Comparison of ENCODE assay signal across 22 cellular contexts in the genomic region with DNA sequence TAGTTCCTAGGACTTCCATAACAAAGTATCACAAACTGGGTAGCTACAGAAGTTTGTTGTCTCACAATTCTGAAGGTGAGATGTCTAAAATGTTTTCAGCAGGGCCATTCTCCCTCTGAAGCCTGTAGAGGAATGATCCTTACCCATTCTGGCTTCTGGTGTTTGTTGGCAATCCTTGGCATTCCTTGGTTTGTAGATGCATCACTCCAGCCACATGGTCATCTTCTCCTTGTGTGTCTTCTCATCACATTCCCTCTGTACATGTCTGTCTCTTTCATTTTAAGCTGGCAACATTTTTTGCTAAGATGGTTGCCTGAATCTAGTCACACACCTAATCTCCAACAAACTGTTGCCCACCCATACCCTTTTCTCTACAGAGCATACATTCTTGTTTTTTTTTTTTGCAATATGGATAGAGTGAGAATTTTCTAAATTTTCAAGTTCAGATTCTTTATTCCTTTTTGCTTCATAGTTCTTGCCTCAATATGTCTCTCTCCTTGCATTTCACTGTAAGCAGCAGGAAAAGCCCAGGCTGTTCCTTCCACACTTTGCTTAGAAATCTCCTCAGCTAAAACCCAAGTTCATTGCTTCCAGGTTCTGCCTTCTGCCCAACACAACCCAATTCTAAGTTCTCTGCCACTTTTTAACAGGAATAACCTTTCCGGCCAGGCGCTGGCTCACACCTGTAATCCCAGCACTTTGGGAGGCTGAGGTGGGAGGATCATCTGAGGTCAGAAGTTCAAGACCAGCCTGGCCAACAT. TPM values are rescaled to one million over a fixed set of nuclear protein-coding genes. Genes with fewer than 3 reads are reported as not detected.
A peak's percentile ranks its signal among the peaks of the same experiment; 100 is the strongest.
DNase-seq lines count a peak whose midpoint lies in the region; ATAC-seq and TF ChIP-seq lines count a peak whose summit lies in the region.
"Had no signal": no experiment of that assay in that cellular context is flagged by ENCODE, and none has a peak within 500 bp of the region (broad histone marks: within the 10 kb centered on the region; RNA-seq: fewer than 3 reads in every experiment).

No MANE protein-coding gene starts in this region.

- H3K27ac Mint-ChIP-seq in MCF 10A (ENCODE audit: low read depth, unreplicated experiment) (peak overlapping the region; percentile 3), Caco-2 (ENCODE audit: unreplicated experiment) (peak overlapping the region; percentile 7), endothelial cell (ENCODE audit: unreplicated experiment) (no peak overlapping the region)

- no peak overlapping the region for H2AK5ac ChIP-seq in trophoblast cell (ENCODE audit: low read length)

- intact Hi-C loops in MCF 10A (cut with micrococcal nuclease) (no loop called here), breast epithelium (cut with DNase I; ENCODE audit: low total_unique reads) (no loop called here), Caco-2 (cut with micrococcal nuclease; ENCODE audit: unreplicated experiment) (no loop called here), stomach (cut with DNase I; ENCODE audit: low total_unique reads) (no loop called here)

- H3K4me3 Mint-ChIP-seq in MCF 10A (ENCODE audit: unreplicated experiment) (no peak overlapping the region), Caco-2 (ENCODE audit: unreplicated experiment) (no peak overlapping the region), endothelial cell (ENCODE audit: unreplicated experiment) (peak overlapping the region; percentile 19)
- H3K4me3 Mint-ChIP-seq: IgD-negative memory B cell had no signal

- H3K27me3 Mint-ChIP-seq in MCF 10A (ENCODE audit: insufficient read depth, unreplicated experiment) (no peaks in the 10 kb centered on the region), Caco-2 (ENCODE audit: insufficient read depth, unreplicated experiment) (no peaks in the 10 kb centered on the region), endothelial cell (ENCODE audit: unreplicated experiment) (peaks cover 2% of the 10 kb centered on the region)
- H3K27me3 Mint-ChIP-seq: IgD-negative memory B cell had no signal

- TF ChIP-seq POLR2A in breast epithelium (IDR thresholded peaks at IDR 0.05): no peak
- no peak for TF ChIP-seq POLR2A in stomach (IDR thresholded peaks at IDR 0.05)

- H3K4me1 ChIP-seq in breast epithelium: no peaks in the 10 kb centered on the region
- H3K4me1 ChIP-seq in Caco-2: no peaks in the 10 kb centered on the region
- no peaks in the 10 kb centered on the region for H3K4me1 ChIP-seq in trophoblast cell (ENCODE audit: control insufficient read depth in 1 of 2, insufficient read depth in 2 of 2, low read length in 2 of 2)
- H3K4me1 ChIP-seq in stomach: peaks cover 0 to 21% (median under 1%) of the 10 kb centered on the region in 4 donors

- no peak overlapping the region for H4K8ac ChIP-seq in trophoblast cell (ENCODE audit: low read depth, low read length)

- H3K9me3 Mint-ChIP-seq in MCF 10A (ENCODE audit: unreplicated experiment) (no peaks in the 10 kb centered on the region), Caco-2 (ENCODE audit: unreplicated experiment) (no peaks in the 10 kb centered on the region), endothelial cell (ENCODE audit: unreplicated experiment) (no peaks in the 10 kb centered on the region)
- H3K9me3 Mint-ChIP-seq: IgD-negative memory B cell had no signal

- H3K9me3 ChIP-seq in breast epithelium (no peaks in the 10 kb centered on the region), Caco-2 (no peaks in the 10 kb centered on the region), trophoblast cell (ENCODE audit: insufficient read depth, low read depth, low read length) (no peaks in the 10 kb centered on the region), stomach (no peaks in the 10 kb centered on the region)
- H3K9me3 ChIP-seq: SK-N-SH had no signal

- H3K18ac ChIP-seq in trophoblast cell (ENCODE audit: low read length): no peak overlapping the region

- no peak overlapping the region for H3K23ac ChIP-seq in trophoblast cell (ENCODE audit: low read length)

- no peak for TF ChIP-seq EP300 in stomach (IDR thresholded peaks at IDR 0.05)

- H2BK12ac ChIP-seq in trophoblast cell (ENCODE audit: low read length): no peak overlapping the region

- TF ChIP-seq CTCF in MCF 10A (IDR thresholded peaks at IDR 0.05; ENCODE audit: unreplicated experiment) (no peak), breast epithelium (IDR thresholded peaks at IDR 0.05) (no peak), Caco-2 (IDR thresholded peaks at IDR 0.05; ENCODE audit: insufficient read depth in 1 of 2, low read depth in 1 of 2, low read length in 1 of 2, severe bottlenecking in 1 of 2, unreplicated experiment in 1 of 2) (no peak), endothelial cell (IDR thresholded peaks at IDR 0.05; ENCODE audit: unreplicated experiment) (no peak), stomach (IDR thresholded peaks at IDR 0.05) (no peak), GM13976 (IDR thresholded peaks at IDR 0.05; ENCODE audit: borderline replicate concordance, control extremely low read depth, extremely low read depth, insufficient read depth, missing control alignments) (no peak)

- H3K36me3 Mint-ChIP-seq in MCF 10A (ENCODE audit: insufficient read depth, unreplicated experiment) (peaks cover 98% of the 10 kb centered on the region), Caco-2 (ENCODE audit: insufficient read depth, unreplicated experiment) (peaks cover 78% of the 10 kb centered on the region), endothelial cell (ENCODE audit: low read depth, unreplicated experiment) (peaks cover 26% of the 10 kb centered on the region)

- H2BK5ac ChIP-seq in trophoblast cell (ENCODE audit: low read depth, low read length, poor library complexity): no peak overlapping the region

- H3K36me3 ChIP-seq in breast epithelium (no peaks in the 10 kb centered on the region), Caco-2 (ENCODE audit: control insufficient read depth, insufficient read depth, low read length) (no peaks in the 10 kb centered on the region), trophoblast cell (ENCODE audit: control insufficient read depth in 1 of 2, insufficient read depth in 2 of 2, low read length in 2 of 2) (peaks cover 25 to 27% of the 10 kb centered on the region in 2 experiments), stomach (peaks cover 26 to 89% (median 78%) of the 10 kb centered on the region in 4 donors)

- POLR2A ChIA-PET in MCF 10A (lab: Yijun Ruan, JAX): interaction anchor here (0.7 to 1.7 kb wide), 3 partner anchors 10 to 187 kb away, joined by 3 read pairs; a partner anchor contains a TSS
- POLR2A ChIA-PET in Caco-2 (lab: Charles Lee): no interaction called here

- DNase-seq in MCF 10A (ENCODE audit: unreplicated experiment): no peak
- DNase-seq in breast epithelium (ENCODE audit: low spot score in 2 of 2): no peak
- DNase-seq in Caco-2: no peak
- DNase-seq in endothelial cell (ENCODE audit: low spot score): no peak
- no peak for DNase-seq in trophoblast cell
- DNase-seq in stomach: no peak
- no peak for DNase-seq in GM13976 (ENCODE audit: low spot score)
- DNase-seq: COR-L47, DMS153, EL, H7, Kasumi-1, NCI-H1105, NCI-H187, NCI-H69, SHP77, SK-N-SH had no signal

- CTCF ChIA-PET in MCF 10A (lab: Yijun Ruan, JAX) (interaction anchor here (0.6 to 1.1 kb wide), 3 partner anchors 46 to 1933 kb away, joined by 3 to 5 read pairs (median 3); no protein-coding TSS in a partner anchor), Caco-2 (lab: Charles Lee) (no interaction called here)

- H3K27me3 ChIP-seq in breast epithelium (no peaks in the 10 kb centered on the region), Caco-2 (replicated peaks; ENCODE audit: control insufficient read depth, insufficient read depth, low read length) (no peaks in the 10 kb centered on the region), trophoblast cell (ENCODE audit: insufficient read depth, low read length) (no peaks in the 10 kb centered on the region), stomach (no peaks in the 10 kb centered on the region)

- H3K4me1 Mint-ChIP-seq in MCF 10A (ENCODE audit: insufficient read depth, unreplicated experiment): peaks cover 18% of the 10 kb centered on the region
- H3K4me1 Mint-ChIP-seq in Caco-2 (ENCODE audit: low read depth, unreplicated experiment): no peaks in the 10 kb centered on the region
- H3K4me1 Mint-ChIP-seq in endothelial cell (ENCODE audit: unreplicated experiment): no peaks in the 10 kb centered on the region

- BruUV-seq in MCF 10A (replicated peaks; lab: Mats Ljungman, UMichigan) (no TSS peak), Caco-2 (replicated peaks; lab: Mats Ljungman, UMichigan) (no TSS peak)

- no peak overlapping the region for H3K9ac ChIP-seq in trophoblast cell (ENCODE audit: low read length)
- H3K9ac ChIP-seq: SK-N-SH had no signal

- no peak overlapping the region for H3K14ac ChIP-seq in trophoblast cell (ENCODE audit: low read length)

- no CpG with 5 or more reads among the region's 2 CpGs for WGBS in trophoblast cell (ENCODE audit: extremely low coverage, insufficient coverage, insufficient read length)
- WGBS in stomach, 5 donors: 87 to 100% (median 97%) methylated on average over 2 of the region's 2 CpGs

- H3K4ac ChIP-seq in trophoblast cell (ENCODE audit: low read depth, low read length): peak overlapping the region; percentile 6

- H3K27ac ChIP-seq in breast epithelium: no peak overlapping the region
- no peak overlapping the region for H3K27ac ChIP-seq in trophoblast cell (ENCODE audit: low read depth, low read length)
- H3K27ac ChIP-seq in stomach: no peak overlapping the region

- in situ Hi-C loops in GM13976 (cut with MboI; ENCODE audit: low sequenced_read_pairs, unreplicated experiment): no loop called here

- ATAC-seq in HG03139 (IDR thresholded peaks at IDR 0.05; ENCODE audit: unreplicated experiment): no peak

- no peak overlapping the region for H4K12ac ChIP-seq in trophoblast cell (ENCODE audit: low read depth, low read length)

- no peaks in the 10 kb centered on the region for H3K79me1 ChIP-seq in trophoblast cell (ENCODE audit: low read length)

- H2AFZ ChIP-seq in trophoblast cell (ENCODE audit: insufficient read depth, low read length, poor library complexity): no peak overlapping the region

- H3K4me3 ChIP-seq in breast epithelium: no peak overlapping the region
- no peak overlapping the region for H3K4me3 ChIP-seq in Caco-2 (ENCODE audit: low read depth, low read length)
- no peak overlapping the region for H3K4me3 ChIP-seq in trophoblast cell (ENCODE audit: low read depth, low read length)
- no peak overlapping the region for H3K4me3 ChIP-seq in stomach

- no peak overlapping the region for H3K4me2 ChIP-seq in trophoblast cell (ENCODE audit: low read length)
- H3K4me2 ChIP-seq: SK-N-SH had no signal

- H3K79me2 ChIP-seq in trophoblast cell (ENCODE audit: control insufficient read depth, insufficient read depth, low read length, poor library complexity): no peaks in the 10 kb centered on the region

- H4K91ac ChIP-seq in trophoblast cell (ENCODE audit: low read depth, low read length): no peak overlapping the region

- no peak overlapping the region for H2BK120ac ChIP-seq in trophoblast cell (ENCODE audit: insufficient read depth, low read length, poor library complexity)

RNA-seq across cellular contexts. Expression of a gene that starts 18.3 kb away (rescaled TPM):
- total RNA-seq in MCF 10A (2022) (68.2 and 69.8 TPM in 2 replicates), breast epithelium (10 to 100 TPM; 22.7 to 37.8 (median 28.8) TPM), Caco-2 (2022) (19.9 and 20.5 TPM in 2 replicates), endothelial cell (ENCODE audit: unreplicated experiment) (30.3 TPM), stomach (10 to 100 TPM; 12.5 to 38.6 (median 22.2) TPM)
- 28.0 and 28.3 TPM in 2 replicates for polyA plus RNA-seq in trophoblast cell (2013)
- under 1 TPM; 0.13 to 0.93 (median 0.15) TPM for polyA plus RNA-seq in stomach

RNA-seq across cellular contexts. Expression of a gene that starts 18.3 kb away (rescaled TPM):
- 148 and 156 TPM in 2 replicates for total RNA-seq in MCF 10A (2022)
- 100 to 1,000 TPM; 102 to 154 (median 124) TPM for total RNA-seq in breast epithelium
- total RNA-seq in Caco-2 (2022): 66.7 and 71.1 TPM in 2 replicates
- total RNA-seq in endothelial cell (ENCODE audit: unreplicated experiment): 85.9 TPM
- 109 and 113 TPM in 2 replicates for polyA plus RNA-seq in trophoblast cell (2013)
- total RNA-seq in stomach: 100 to 1,000 TPM in 2 of 5 donors, 10 to 100 TPM in 3; 56.2 to 160 (median 84.0) TPM
- polyA plus RNA-seq in stomach: 10 to 100 TPM; 25.0 to 39.2 (median 25.8) TPM

RNA-seq across cellular contexts. Expression of a gene that starts 47.6 kb away (rescaled TPM):
- total RNA-seq in MCF 10A (2022) (358 and 423 TPM in 2 replicates), breast epithelium (10 to 100 TPM; 51.8 to 74.9 (median 73.4) TPM), Caco-2 (2022) (236 and 264 TPM in 2 replicates), endothelial cell (ENCODE audit: unreplicated experiment) (138 TPM), stomach (100 to 1,000 TPM in 1 of 5 donors, 10 to 100 TPM in 2, 1 to 10 TPM in 1, not detected in 1; 8.7 to 470 (median 52.9) TPM)
- 274 and 275 TPM in 2 replicates for polyA plus RNA-seq in trophoblast cell (2013)
- 100 to 1,000 TPM; 111 to 123 (median 119) TPM for polyA plus RNA-seq in stomach

RNA-seq across cellular contexts. Expression of a gene that starts 48.8 kb away (rescaled TPM):
- not detected in 2 replicates for total RNA-seq in MCF 10A (2022)
- total RNA-seq in breast epithelium: 1 to 10 TPM in 2 of 3 donors, under 1 TPM in 1; 0.88 to 2.7 (median 2.0) TPM
- not detected in 2 replicates for total RNA-seq in Caco-2 (2022)
- not detected for total RNA-seq in endothelial cell (ENCODE audit: unreplicated experiment)
- polyA plus RNA-seq in trophoblast cell (2013): 0.14 and 0.21 TPM in 2 replicates
- 1 to 10 TPM in 2 of 5 donors, under 1 TPM in 2, not detected in 1; 0.45 to 2.8 (median 1.1) TPM for total RNA-seq in stomach
- under 1 TPM in 2 of 3 donors, not detected in 1; 0.06 to 0.20 TPM for polyA plus RNA-seq in stomach
- total RNA-seq: H7, HT1080 had no signal
- polyA plus RNA-seq: AG04450, BJ had no signal
